Comparison of ENCODE assay signal across 8 cellular contexts in the genomic region with DNA sequence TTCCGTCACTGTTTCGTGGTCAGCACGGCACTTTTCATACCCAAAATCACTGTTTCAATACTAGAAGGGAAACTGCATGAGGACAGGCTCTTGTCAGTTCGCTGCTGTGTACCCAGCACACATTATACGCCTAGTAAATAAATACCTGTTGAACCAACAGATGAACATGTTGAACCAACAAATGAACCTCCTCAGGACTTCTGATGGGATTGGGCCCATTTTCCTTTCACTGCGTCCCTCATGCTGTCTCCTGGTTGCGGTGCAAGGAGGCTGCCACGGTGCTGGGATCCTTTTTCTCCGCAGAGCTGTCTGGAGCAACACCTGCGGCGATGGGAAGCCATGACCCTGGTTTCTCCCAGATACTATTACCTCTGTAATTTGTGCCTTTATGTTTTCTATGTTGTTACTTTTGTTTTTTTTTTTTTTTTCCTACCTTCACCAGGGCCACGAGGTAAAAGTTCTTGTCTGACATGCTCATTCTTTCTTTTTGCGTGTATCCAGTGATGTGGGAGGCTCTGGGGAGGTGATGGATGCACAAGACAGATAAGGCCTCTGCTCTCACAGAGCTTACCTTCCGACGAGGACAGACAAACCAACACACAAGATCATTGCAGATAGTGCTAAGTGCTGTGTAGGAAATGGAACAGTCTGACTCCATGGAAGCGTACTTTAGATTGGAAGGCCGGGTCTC. TPM values are rescaled to one million over a fixed set of nuclear protein-coding genes. Genes with fewer than 3 reads are reported as not detected.
DNase-seq lines count a peak whose midpoint lies in the region; ATAC-seq, FAIRE-seq and TF ChIP-seq lines count a peak whose summit lies in the region.

No MANE protein-coding gene starts in this region.

- no peak for FAIRE-seq in HepG2 (lab: Jason Lieb, UNC)

- no peak for ATAC-seq in activated CD8-positive, alpha-beta memory T cell treated with anti-CD3 and anti-CD28 coated beads, Interleukin-2, amount 10 ng/mL, durations not matched to agents 7 days and 5 days
- no peak for ATAC-seq in HepG2

- peak overlapping the region; percentile 97 for H3K27ac Mint-ChIP-seq in activated CD8-positive, alpha-beta memory T cell treated with anti-CD3 and anti-CD28 coated beads, Interleukin-2, amount 10 ng/mL, durations not matched to agents 7 days and 5 days

- intact Hi-C loops in HepG2 (cut with micrococcal nuclease; ENCODE audit: unreplicated experiment): loop anchor here (1.0 to 5.0 kb wide), 4 partner anchors 18 to 143 kb away; partner anchors contain the start of gene RAB22A

- H3K36me3 Mint-ChIP-seq in activated CD8-positive, alpha-beta memory T cell treated with anti-CD3 and anti-CD28 coated beads, Interleukin-2, amount 10 ng/mL, durations not matched to agents 7 days and 5 days: peaks cover 34% of the 10 kb centered on the region

- no peak for TF ChIP-seq POLR2A in HepG2 (IDR thresholded peaks at IDR 0.05; ENCODE audit: insufficient read depth in 1 of 2, low read depth in 2 of 2, low read length in 2 of 2)

- H3K4me3 Mint-ChIP-seq in activated CD8-positive, alpha-beta memory T cell treated with anti-CD3 and anti-CD28 coated beads, Interleukin-2, amount 10 ng/mL, durations not matched to agents 7 days and 5 days: peak overlapping the region; percentile 98

- no peaks in the 10 kb centered on the region for H3K9me3 Mint-ChIP-seq in activated CD8-positive, alpha-beta memory T cell treated with anti-CD3 and anti-CD28 coated beads, Interleukin-2, amount 10 ng/mL, durations not matched to agents 7 days and 5 days (ENCODE audit: low read depth)

- H3K36me3 ChIP-seq in adipocyte (ENCODE audit: control insufficient read depth, insufficient read depth, low read length, severe bottlenecking) (peaks cover 2% of the 10 kb centered on the region), HepG2 (replicated peaks in 1 of 2; ENCODE audit: control insufficient read depth in 1 of 2, insufficient read depth in 2 of 2, low read length in 2 of 2) (peaks cover 4 to 16% of the 10 kb centered on the region in 2 experiments; a peak in 4 of 5 replicates), thymus (ENCODE audit: control insufficient read depth, insufficient read depth) (peaks cover 2% of the 10 kb centered on the region)

- no peak overlapping the region for H2AFZ ChIP-seq in HepG2 (ENCODE audit: low read length)

- H3K4me2 ChIP-seq in HepG2 (ENCODE audit: low read depth, low read length): peak overlapping the region; percentile 98

- peaks cover 16% of the 10 kb centered on the region for H3K4me1 ChIP-seq in adipocyte (ENCODE audit: control insufficient read depth, insufficient read depth, low read length)
- peaks cover 55% of the 10 kb centered on the region for H3K4me1 ChIP-seq in HepG2 (ENCODE audit: insufficient read depth, low read length)
- peaks cover 13% of the 10 kb centered on the region for H3K4me1 ChIP-seq in thymus (ENCODE audit: control insufficient read depth, insufficient read depth, low read length)

- DNase-seq in activated CD8-positive, alpha-beta memory T cell treated with anti-CD3 and anti-CD28 coated beads, Interleukin-2, amount 10 ng/mL, durations not matched to agents 7 days and 5 days: no peak
- no peak for DNase-seq in activated CD8-positive, alpha-beta memory T cell treated with anti-CD3 and anti-CD28 coated beads for 24 hours
- DNase-seq in adipocyte (ENCODE audit: low read depth) (no peak), HepG2 (ENCODE audit: low spot score) (no peak), NAMALWA (ENCODE audit: low spot score) (no peak), NCI-H1694 (lab: John Stamatoyannopoulos, UW) (no peak), AG20443 (ENCODE audit: low spot score) (no peak)

- peaks cover 57% of the 10 kb centered on the region for H3K79me2 ChIP-seq in HepG2 (ENCODE audit: insufficient read depth, low read length)

- H3K4me3 ChIP-seq in adipocyte (ENCODE audit: low read length) (peak overlapping the region; percentile 94), HepG2 (replicated peaks in 1 of 3; ENCODE audit: insufficient read depth in 1 of 3, low read depth in 2 of 3, low read length in 3 of 3) (peak overlapping the region; percentile 77 to 95 (median 88)), thymus (ENCODE audit: low read length) (peak overlapping the region; percentile 83)

- in situ Hi-C loops in HepG2 (cut with HindIII; ENCODE audit: extremely low pct_ligation_motif_present, low pct_unique_long_range_greater_than_20kb): no loop called here

- BruUV-seq in HepG2 (replicated peaks; lab: Mats Ljungman, UMichigan): no TSS peak

- H3K9me3 ChIP-seq in adipocyte (ENCODE audit: control insufficient read depth, low read length) (peaks cover 10% of the 10 kb centered on the region), HepG2 (ENCODE audit: low read length) (no peaks in the 10 kb centered on the region), thymus (ENCODE audit: control insufficient read depth) (no peaks in the 10 kb centered on the region)

- TF ChIP-seq EP300 in HepG2 (IDR thresholded peaks at IDR 0.05; ENCODE audit: low read depth in 2 of 2, low read length in 2 of 2): no peak
- TF ChIP-seq EP300 in HepG2 (CRISPR knock-in tag; IDR thresholded peaks at IDR 0.05; ENCODE audit: borderline replicate concordance): no peak

- H3K27me3 ChIP-seq in adipocyte (replicated peaks; ENCODE audit: control insufficient read depth, insufficient read depth, low read length) (no peaks in the 10 kb centered on the region), HepG2 (ENCODE audit: control insufficient read depth in 1 of 2, insufficient read depth in 2 of 2, low read length in 2 of 2) (no peaks in the 10 kb centered on the region), thymus (ENCODE audit: control insufficient read depth, insufficient read depth) (no peaks in the 10 kb centered on the region)

- no peak for TF ChIP-seq RAD21 in HepG2 (CRISPR knock-in tag; IDR thresholded peaks at IDR 0.05)

- H3K9ac ChIP-seq in adipocyte (ENCODE audit: low read length): peak overlapping the region; percentile 93
- H3K9ac ChIP-seq in HepG2 (ENCODE audit: insufficient read depth, low read depth, low read length): peak overlapping the region; percentile 95

- peaks cover 3% of the 10 kb centered on the region for H3K27me3 Mint-ChIP-seq in activated CD8-positive, alpha-beta memory T cell treated with anti-CD3 and anti-CD28 coated beads, Interleukin-2, amount 10 ng/mL, durations not matched to agents 7 days and 5 days

- peaks cover 44% of the 10 kb centered on the region for H3K4me1 Mint-ChIP-seq in activated CD8-positive, alpha-beta memory T cell treated with anti-CD3 and anti-CD28 coated beads, Interleukin-2, amount 10 ng/mL, durations not matched to agents 7 days and 5 days

- CTCF ChIA-PET in activated CD8-positive, alpha-beta memory T cell treated with anti-CD3 and anti-CD28 coated beads, Interleukin-2, amount 10 ng/mL, durations not matched to agents 7 days and 5 days (lab: Charles Lee): no interaction called here
- CTCF ChIA-PET in HepG2 (lab: Yijun Ruan, JAX; ENCODE audit: low intra/inter-chr PET ratio, low total read pairs): no interaction called here

- WGBS in HepG2 (ENCODE audit: low lambda C conversion rate): 69% methylated on average over 17 of the region's 17 CpGs
- WGBS in thymus: 83% methylated on average over 17 of the region's 17 CpGs

- H3K27ac ChIP-seq in HepG2 (ENCODE audit: extremely low read length, insufficient read depth, low read length) (peak overlapping the region; percentile 85), thymus (ENCODE audit: low read depth) (peak overlapping the region; percentile 89)

- POLR2A ChIA-PET in HepG2 (lab: Yijun Ruan, JAX): interaction anchor here (0.6 to 1.5 kb wide), 9 partner anchors 16 to 263 kb away, joined by 3 to 11 read pairs (median 7); partner anchors contain the start of gene STX16

- no peak for TF ChIP-seq CTCF in HepG2 (CRISPR knock-in tag; IDR thresholded peaks at IDR 0.05)

- H4K20me1 ChIP-seq in HepG2 (ENCODE audit: insufficient read depth, low read length): peaks cover 15% of the 10 kb centered on the region

TF ChIP-seq in HepG2, 621 proteins besides CTCF, POLR2A, EP300 and RAD21 (continues in another document):
- TF ChIP-seq POLR2G (IDR thresholded peaks at IDR 0.05; ENCODE audit: low read depth, low read length) (peak; percentile 46; the same call in 1 of the 2 replicates), WIZ (CRISPR knock-in tag; IDR thresholded peaks at IDR 0.05) (peak; percentile 51; the same call in 1 of the 2 replicates)

RNA-seq across cellular contexts. Expression of gene VAPB, which starts 1.1 kb away (rescaled TPM):
- 10 to 100 TPM; 25.5 to 31.3 TPM for total RNA-seq in activated CD8-positive, alpha-beta memory T cell treated with anti-CD3 and anti-CD28 coated beads, Interleukin-2, amount 10 ng/mL, durations not matched to agents 7 days and 5 days
- total RNA-seq in HepG2 (2016; rRNA removed; fragmentation: Illumina TruSeq; extraction: Trizol): 18.6 and 39.5 TPM in 2 replicates
- total RNA-seq in HepG2 (2016; cell fraction: cytosol; rRNA removed; fragmentation: Illumina TruSeq; extraction: Trizol; ENCODE audit: low read depth): 8.4 and 10.3 TPM in 2 replicates
- 17.8 and 34.8 TPM in 2 replicates for total RNA-seq in HepG2 (2016; cell fraction: insoluble cytoplasmic fraction; rRNA removed; fragmentation: Illumina TruSeq; extraction: Trizol)
- total RNA-seq in HepG2 (2016; cell fraction: membrane; rRNA removed; fragmentation: Illumina TruSeq; extraction: Trizol): 22.3 and 22.4 TPM in 2 replicates
- total RNA-seq in HepG2 (2016; cell fraction: nucleus; rRNA removed; fragmentation: Illumina TruSeq; extraction: Trizol): 26.5 and 27.8 TPM in 2 replicates
- polyA plus RNA-seq in HepG2 (2011; rRNA removed) (40.5 and 48.5 TPM in 2 replicates), thymus (29.0 TPM)
- 28.8 and 43.5 TPM in 2 replicates for polyA plus RNA-seq in HepG2 (2011; cell fraction: cytosol; rRNA removed)
- 25.8 and 29.7 TPM in 2 replicates for polyA plus RNA-seq in HepG2 (2011; cell fraction: nucleus; rRNA removed)
- polyA plus RNA-seq in HepG2 (2012): 65.3 and 69.0 TPM in 2 replicates
- 10.2 and 12.1 TPM in 2 replicates for polyA plus RNA-seq in HepG2 (2016; cell fraction: cytosol; fragmentation: Illumina TruSeq; extraction: Trizol; ENCODE audit: low read depth)
- 58.7 and 72.2 TPM in 2 replicates for polyA plus RNA-seq in HepG2 (2016; cell fraction: insoluble cytoplasmic fraction; fragmentation: Illumina TruSeq; extraction: Trizol; ENCODE audit: low read depth)
- 23.4 and 25.9 TPM in 2 replicates for polyA plus RNA-seq in HepG2 (2016; cell fraction: membrane; fragmentation: Illumina TruSeq; extraction: Trizol; ENCODE audit: low read depth)
- 58.8 and 66.1 TPM in 2 replicates for polyA plus RNA-seq in HepG2 (2016; cell fraction: nucleus; fragmentation: Illumina TruSeq; extraction: Trizol; ENCODE audit: insufficient read depth, low read depth)
- polyA minus RNA-seq in HepG2 (2011; rRNA and poly(A)+ RNA removed; ENCODE audit: low replicate concordance): 31.5 and 42.0 TPM in 2 replicates
- 26.7 and 39.2 TPM in 2 replicates for polyA minus RNA-seq in HepG2 (2011; cell fraction: cytosol; rRNA and poly(A)+ RNA removed)
- 50.6 and 58.1 TPM in 2 replicates for polyA minus RNA-seq in HepG2 (2011; cell fraction: nucleus; rRNA and poly(A)+ RNA removed)
